1 cellular context compared by ENCODE assay signal in genomic region chr19:29497686-29498436, GRCh38.
TF ChIP-seq lines count a peak whose summit lies in the region.

No MANE protein-coding gene starts in this region.

TF ChIP-seq in IMR-90, 13 proteins besides CTCF, POLR2A, EP300 and RAD21 (continued from another document):
- TF ChIP-seq, protein P1, sequence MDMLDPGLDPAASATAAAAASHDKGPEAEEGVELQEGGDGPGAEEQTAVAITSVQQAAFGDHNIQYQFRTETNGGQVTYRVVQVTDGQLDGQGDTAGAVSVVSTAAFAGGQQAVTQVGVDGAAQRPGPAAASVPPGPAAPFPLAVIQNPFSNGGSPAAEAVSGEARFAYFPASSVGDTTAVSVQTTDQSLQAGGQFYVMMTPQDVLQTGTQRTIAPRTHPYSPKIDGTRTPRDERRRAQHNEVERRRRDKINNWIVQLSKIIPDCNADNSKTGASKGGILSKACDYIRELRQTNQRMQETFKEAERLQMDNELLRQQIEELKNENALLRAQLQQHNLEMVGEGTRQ (IDR thresholded peaks at IDR 0.05; ENCODE audit: low read depth, low read length): no peak
- TF ChIP-seq CHD1 (IDR thresholded peaks at IDR 0.05; ENCODE audit: low read depth, low read length) (no peak), BHLHE40 (IDR thresholded peaks at IDR 0.05; ENCODE audit: low read depth, low read length) (no peak)
